In the genomic region with DNA sequence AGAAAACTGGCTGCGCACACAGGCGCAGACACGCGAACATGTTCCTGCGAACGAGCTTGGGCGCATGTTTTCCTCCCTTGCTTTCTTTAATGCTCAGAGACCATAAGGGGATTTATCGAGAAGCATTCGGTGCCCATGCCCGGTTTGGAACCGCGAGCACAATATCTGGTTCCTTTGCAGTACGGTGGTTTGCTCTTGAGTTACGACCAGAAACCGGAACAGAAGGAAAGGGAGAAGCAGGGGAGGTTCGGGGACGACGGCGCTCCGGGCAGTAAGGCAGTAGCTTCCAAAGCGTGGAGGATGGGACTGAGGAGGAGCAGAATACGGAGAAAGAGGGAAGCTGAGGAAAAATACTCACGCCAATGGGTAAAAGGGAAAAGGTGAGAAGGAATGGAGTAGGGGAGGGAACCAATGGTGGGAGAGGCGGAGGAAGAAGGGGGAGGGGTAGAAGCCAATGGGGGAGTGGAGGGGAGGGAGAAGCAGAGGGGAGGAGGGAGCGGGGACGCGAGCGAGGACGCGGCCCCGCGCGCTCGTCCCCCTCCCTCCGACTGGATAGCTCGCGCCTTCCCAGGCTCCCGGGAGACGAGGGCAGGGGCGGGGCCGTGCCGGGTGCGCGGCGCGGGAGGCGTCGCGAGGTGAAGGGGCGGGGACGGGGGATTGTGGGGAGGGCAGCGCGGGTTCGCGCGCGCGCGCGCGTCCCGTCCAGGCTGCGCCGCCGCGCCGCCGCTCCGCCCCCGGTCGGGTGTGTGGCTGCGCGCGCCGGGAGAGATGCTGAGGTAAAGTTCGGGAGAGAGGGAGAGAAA, we compare ENCODE assay signal across 8 cellular contexts. TPM values are rescaled to one million over a fixed set of nuclear protein-coding genes. Genes with fewer than 3 reads are reported as not detected.
DNase-seq lines count a peak whose midpoint lies in the region; ATAC-seq and TF ChIP-seq lines count a peak whose summit lies in the region.

No MANE protein-coding gene starts in this region.

- H3F3A ChIP-seq in PC-3 (ENCODE audit: low read length, unreplicated experiment) = no peaks in the 10 kb centered on the region

- CTCF ChIA-PET in PC-3 (lab: Charles Lee) = interaction anchor here (0.5 to 1.9 kb wide), 9 partner anchors 9 to 917 kb away, joined by 3 to 12 read pairs (median 6); partner anchors contain the start of gene RNU6-8

- no peaks in the 10 kb centered on the region for H3K9me3 Mint-ChIP-seq in naive thymus-derived CD8-positive, alpha-beta T cell
- no peaks in the 10 kb centered on the region for H3K9me3 Mint-ChIP-seq in stimulated activated naive B cell treated with anti-CD40 and anti-IgM and Interleukin-4, amounts not matched to agents 10 μg/mL and 1 μg/mL and 100 μg/mL, for 72 hours

- H3K27ac Mint-ChIP-seq in naive thymus-derived CD8-positive, alpha-beta T cell = peak overlapping the region; percentile 87 to 99 (median 96)
- peak overlapping the region; percentile 95 for H3K27ac Mint-ChIP-seq in stimulated activated naive B cell treated with anti-CD40 and anti-IgM and Interleukin-4, amounts not matched to agents 10 μg/mL and 1 μg/mL and 100 μg/mL, for 72 hours

- peak overlapping the region; percentile 95 for H2AFZ ChIP-seq in PC-3 (ENCODE audit: low read length)

- H3K27ac ChIP-seq in HUES64 (ENCODE audit: low read depth, low read length) (peak overlapping the region; percentile 93), PC-3 (ENCODE audit: low read length) (peak overlapping the region; percentile 90)

- H3K27me3 Mint-ChIP-seq in naive thymus-derived CD8-positive, alpha-beta T cell = no peaks in the 10 kb centered on the region
- no peaks in the 10 kb centered on the region for H3K27me3 Mint-ChIP-seq in stimulated activated naive B cell treated with anti-CD40 and anti-IgM and Interleukin-4, amounts not matched to agents 10 μg/mL and 1 μg/mL and 100 μg/mL, for 72 hours

- TF ChIP-seq CTCF in PC-3 (conservative IDR thresholded peaks at IDR 0.05; ENCODE audit: low read depth, low read length) (no peak), fibroblast of mammary gland (conservative IDR thresholded peaks at IDR 0.05; ENCODE audit: control insufficient read depth, insufficient read depth, low read depth, low read length) (no peak)

- H3K4me3 Mint-ChIP-seq in naive thymus-derived CD8-positive, alpha-beta T cell = peak overlapping the region; percentile 94 to 100 (median 98)
- H3K4me3 Mint-ChIP-seq in stimulated activated naive B cell treated with anti-CD40 and anti-IgM and Interleukin-4, amounts not matched to agents 10 μg/mL and 1 μg/mL and 100 μg/mL, for 72 hours = peak overlapping the region; percentile 95

- H3K4me3 ChIP-seq in HUES64 (ENCODE audit: low read length) = peak overlapping the region; percentile 85
- H3K4me3 ChIP-seq in PC-3 (ENCODE audit: low read length) = peak overlapping the region; percentile 93
- peak overlapping the region; percentile 93 for H3K4me3 ChIP-seq in fibroblast of mammary gland (ENCODE audit: control insufficient read depth, low read depth, low read length)

- no TSS peak for BruUV-seq in PC-3 (replicated peaks; lab: Mats Ljungman, UMichigan)

- POLR2A ChIA-PET in PC-3 (lab: Charles Lee; ENCODE audit: unreplicated experiment) = interaction anchor here (0.5 to 1.0 kb wide), 16 partner anchors 9 to 1050 kb away, joined by 3 to 25 read pairs (median 4); partner anchors contain the start of gene HEATR5A
- POLR2A ChIA-PET in naive thymus-derived CD8-positive, alpha-beta T cell (lab: Charles Lee) = interaction anchor here (0.6 to 3.5 kb wide), 10 partner anchors 115 to 1050 kb away, joined by 3 to 44 read pairs (median 4); partner anchors contain the start of genes DTD2, HECTD1, RNU6-7 and RNU6-8

- intact Hi-C loops in PC-3 (cut with micrococcal nuclease) = loop anchor here (1.0 to 10.0 kb wide), 8 partner anchors 53 to 484 kb away; partner anchors contain the start of gene RNU6-8

- no peaks in the 10 kb centered on the region for H3K9me2 ChIP-seq in PC-3 (replicated peaks; ENCODE audit: low read length)

- in situ Hi-C loops in Caki2 (cut with HindIII; ENCODE audit: low pct_unique_long_range_greater_than_20kb, low sequenced_read_pairs) = no loop called here

- H3K4me1 ChIP-seq in HUES64 (ENCODE audit: insufficient read depth, low read length) (peaks cover 36% of the 10 kb centered on the region), PC-3 (ENCODE audit: insufficient read depth, low read length) (peaks cover 32% of the 10 kb centered on the region)

- peaks cover 21 to 43% (median 35%) of the 10 kb centered on the region in 4 donors for H3K4me1 Mint-ChIP-seq in naive thymus-derived CD8-positive, alpha-beta T cell
- H3K4me1 Mint-ChIP-seq in stimulated activated naive B cell treated with anti-CD40 and anti-IgM and Interleukin-4, amounts not matched to agents 10 μg/mL and 1 μg/mL and 100 μg/mL, for 72 hours = peaks cover 13 to 42% of the 10 kb centered on the region in 2 donors

- no peaks in the 10 kb centered on the region for H3K36me3 ChIP-seq in HUES64 (ENCODE audit: insufficient read depth, low read length)
- H3K36me3 ChIP-seq in PC-3 (ENCODE audit: low read depth, low read length) = no peaks in the 10 kb centered on the region

- ATAC-seq in GM21447 (IDR thresholded peaks at IDR 0.05; ENCODE audit: unreplicated experiment) = peak; percentile 37
- peak; percentile 77 for ATAC-seq in PC-3
- peak; percentile 43 to 55 for ATAC-seq in naive thymus-derived CD8-positive, alpha-beta T cell
- peak; percentile 66 to 73 for ATAC-seq in stimulated activated naive B cell treated with anti-CD40 and anti-IgM and Interleukin-4, amounts not matched to agents 10 μg/mL and 1 μg/mL and 100 μg/mL, for 72 hours (replicated peaks)

- H3K9me3 ChIP-seq in HUES64 (ENCODE audit: insufficient read depth, low read depth, low read length) = no peaks in the 10 kb centered on the region
- H3K9me3 ChIP-seq in PC-3 (ENCODE audit: low read length) = no peaks in the 10 kb centered on the region

- no peaks in the 10 kb centered on the region for H3K27me3 ChIP-seq in HUES64 (ENCODE audit: insufficient read depth, low read length)
- no peaks in the 10 kb centered on the region for H3K27me3 ChIP-seq in PC-3 (ENCODE audit: low read length)

- DNase-seq in Caki2 (ENCODE audit: low read depth) (peak; percentile 95), PC-3 (peak; percentile 97), fibroblast of mammary gland (ENCODE audit: low read depth) (peak; percentile 94)
- DNase-seq in activated T-helper 1 cell treated with anti-CD3 and anti-CD28 coated beads, Interleukin-2, amount 50 U/mL, for 16 hours (ENCODE audit: low read depth in 1 of 2, low spot score in 1 of 2) = peak; percentile 59 to 72
- DNase-seq in naive thymus-derived CD8-positive, alpha-beta T cell = peak; percentile 60 to 84 (median 77)
- DNase-seq in stimulated activated naive B cell treated with anti-CD40 and anti-IgM and Interleukin-4, amounts not matched to agents 10 μg/mL and 1 μg/mL and 100 μg/mL, for 72 hours = peak; percentile 79

- H3K9ac ChIP-seq in HUES64 (ENCODE audit: low read depth, low read length) (peak overlapping the region; percentile 88), PC-3 (ENCODE audit: low read length) (peak overlapping the region; percentile 83)

- WGBS in HUES64 = under 1% methylated on average over 74 of the region's 76 CpGs

- peaks cover 0 to 2% (median 0%) of the 10 kb centered on the region in 3 donors for H3K36me3 Mint-ChIP-seq in naive thymus-derived CD8-positive, alpha-beta T cell
- H3K36me3 Mint-ChIP-seq in stimulated activated naive B cell treated with anti-CD40 and anti-IgM and Interleukin-4, amounts not matched to agents 10 μg/mL and 1 μg/mL and 100 μg/mL, for 72 hours = no peaks in the 10 kb centered on the region

- peaks cover 59% of the 10 kb centered on the region for H3K79me2 ChIP-seq in PC-3 (ENCODE audit: low read length)

- H4K20me1 ChIP-seq in PC-3 (ENCODE audit: low read length) = peaks cover 26% of the 10 kb centered on the region

- peak overlapping the region; percentile 87 for H3K4me2 ChIP-seq in PC-3 (ENCODE audit: low read length)

RNA-seq across cellular contexts. Expression of gene ARHGAP5, which starts 0.6 kb away (rescaled TPM):
- total RNA-seq in Caki2 (2014; rRNA removed; shearing (Covaris generic); ENCODE audit: low replicate concordance) = 55.2 and 59.1 TPM in 2 replicates
- 33.8 TPM for polyA plus RNA-seq in HUES64 (2013, experiment 1 of 2)
- polyA plus RNA-seq in HUES64 (2013, experiment 2 of 2) = 36.1 TPM
- 46.4 and 62.1 TPM in 2 replicates for total RNA-seq in PC-3 (2014; rRNA removed)
- 10 to 100 TPM; 66.6 to 71.7 TPM for total RNA-seq in naive thymus-derived CD8-positive, alpha-beta T cell
- 10 to 100 TPM; 16.1 to 32.1 (median 24.8) TPM for polyA plus RNA-seq in naive thymus-derived CD8-positive, alpha-beta T cell

Comparison
In these comparisons a context has a peak if more than half of its experiments do, and no peak if none do; other contexts are left out.
1. Peak in every context shown above with its lines: DNase-seq, ATAC-seq, H3K4me3 ChIP-seq and H3K27ac ChIP-seq.